In genomic region chr3:13012228-13012691, GRCh38 we compare ENCODE assay signal across 9 cellular contexts.
DNase-seq lines count a peak whose midpoint lies in the region; ATAC-seq and TF ChIP-seq lines count a peak whose summit lies in the region.
"Had no signal": no experiment of that assay in that cellular context is flagged by ENCODE, and none has a peak within 500 bp of the region (broad histone marks: within the 10 kb centered on the region; RNA-seq: fewer than 3 reads in every experiment).

No MANE protein-coding gene starts in this region.

- CTCF ChIA-PET in PC-9 (lab: Charles Lee) = interaction anchor here (0.6 to 1.1 kb wide), 2 partner anchors 13 to 80 kb away, joined by 3 read pairs; no protein-coding TSS in a partner anchor

- H3K27ac ChIP-seq in PC-9 = peak overlapping the region; percentile 75
- H3K27ac ChIP-seq: VCaP had no signal

- H3K36me3 ChIP-seq in PC-9 (ENCODE audit: low read depth) = no peaks in the 10 kb centered on the region

- peak overlapping the region; percentile 18; the same call in 1 of the 2 replicates for H3K4me3 ChIP-seq in PC-9

- ATAC-seq in GM18867 (IDR thresholded peaks at IDR 0.05; ENCODE audit: unreplicated experiment) = peak; percentile 36
- peak; percentile 36 for ATAC-seq in HG02885 (IDR thresholded peaks at IDR 0.05; ENCODE audit: poor library complexity, unreplicated experiment)

- H4K20me1 ChIP-seq in PC-9 (ENCODE audit: insufficient read depth) = no peaks in the 10 kb centered on the region

- H3K4me1 Mint-ChIP-seq in nephron progenitor cell = peaks cover 87% of the 10 kb centered on the region

- H2AFZ ChIP-seq in PC-9 = no peak overlapping the region

- no peaks in the 10 kb centered on the region for H3K9me3 Mint-ChIP-seq in nephron progenitor cell

- in situ Hi-C loops in ACHN (cut with HindIII; ENCODE audit: low pct_ligation_motif_present, low pct_unique_long_range_greater_than_20kb, low sequenced_read_pairs) = no loop called here

- H3K27me3 Mint-ChIP-seq in nephron progenitor cell (ENCODE audit: low read depth, poor library complexity) = no peaks in the 10 kb centered on the region

- peaks cover 34% of the 10 kb centered on the region for H3F3A ChIP-seq in PC-9 (ENCODE audit: insufficient read depth, low read depth)

- peak overlapping the region; percentile 65 for H3K4me2 ChIP-seq in PC-9

- H3K79me2 ChIP-seq in PC-9 (ENCODE audit: low read depth) = 0 out of 2 replicates have a peak, but pooled peaks cover 19% of the 10 kb centered on the region

- no peak for TF ChIP-seq CTCF in PC-9 (conservative IDR thresholded peaks at IDR 0.05)
- TF ChIP-seq CTCF in nephron progenitor cell (IDR thresholded peaks at IDR 0.05) = no peak

- no peak overlapping the region for H3K4me3 Mint-ChIP-seq in nephron progenitor cell

- POLR2A ChIA-PET in PC-9 (lab: Charles Lee; ENCODE audit: unreplicated experiment) = interaction anchor here (1.1 kb wide), 1 partner anchor 10 kb away, joined by 16 read pairs; no protein-coding TSS in a partner anchor

- BruUV-seq in PC-9 (replicated peaks; lab: Mats Ljungman, UMichigan) = TSS peak; percentile 93

- no peak overlapping the region for H3K27ac Mint-ChIP-seq in nephron progenitor cell

- H3K9me2 ChIP-seq in PC-9 (ENCODE audit: insufficient read depth) = no peaks in the 10 kb centered on the region

- DNase-seq in PC-9 (no peak), anterior cingulate cortex (lab: John Stamatoyannopoulos, UW) (peak in 35 of 58 donors; percentile 18 to 74 (median 39)), midbrain (lab: John Stamatoyannopoulos, UW) (peak; percentile 43), nephron progenitor cell (no peak), ACHN (no peak), cerebellar nuclear complex (lab: John Stamatoyannopoulos, UW) (no peak)

- H3K4me1 ChIP-seq in PC-9 (replicated peaks; ENCODE audit: insufficient read depth) = peaks cover 62% of the 10 kb centered on the region

- H3K27me3 ChIP-seq in PC-9 (ENCODE audit: insufficient read depth, low read depth) = no peaks in the 10 kb centered on the region

- no peaks in the 10 kb centered on the region for H3K9me3 ChIP-seq in PC-9 (ENCODE audit: insufficient read depth, low read depth)

- intact Hi-C loops in PC-9 (cut with micrococcal nuclease; ENCODE audit: unreplicated experiment) = no loop called here

- H3K36me3 Mint-ChIP-seq in nephron progenitor cell (ENCODE audit: low read depth) = peaks cover 4% of the 10 kb centered on the region

Comparison
In these comparisons a context has a peak if more than half of its experiments do, and no peak if none do; other contexts are left out.
1. DNase-seq: peak in anterior cingulate cortex (35 of 58) and midbrain (single experiment); none in PC-9 (0 of 2), nephron progenitor cell (single experiment), ACHN (single experiment) and cerebellar nuclear complex (0 of 2).